ENCODE assay signal across 19 cellular contexts in the genomic region with DNA sequence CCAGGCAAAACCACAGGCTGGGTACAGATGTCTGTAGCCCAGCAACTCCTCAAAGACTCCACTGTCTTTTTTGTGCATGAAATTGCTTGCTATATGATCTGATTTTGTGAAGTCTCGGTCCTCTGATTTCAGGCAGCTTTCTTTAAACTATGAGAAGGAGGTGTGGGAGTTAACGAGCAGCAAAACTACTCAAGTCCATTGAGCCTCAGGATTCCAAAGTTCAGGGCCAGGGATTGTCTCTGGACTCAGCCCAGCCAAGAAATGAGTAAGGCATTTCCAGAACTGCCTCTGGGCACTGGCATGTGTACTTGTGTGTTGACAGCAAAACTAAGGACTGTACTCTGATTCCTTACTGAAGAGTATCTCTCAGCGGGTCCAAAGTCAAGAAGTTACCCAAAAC.
"Had no signal": no experiment of that assay in that cellular context is flagged by ENCODE, and none has a peak within 500 bp of the region (broad histone marks: within the 10 kb centered on the region; RNA-seq: fewer than 3 reads in every experiment).

No MANE protein-coding gene starts in this region.

- H3K4me3 ChIP-seq: breast epithelium, ovary, stomach had no signal

- DNase-seq: activated CD4-positive, alpha-beta T cell treated with anti-CD3 and anti-CD28 coated beads, Interleukin-2, amount 50 U/mL, for 1 hour; activated CD4-positive, CD25-positive, alpha-beta regulatory T cell treated with anti-CD3 and anti-CD28 coated beads, Interleukin-2, amount 50 U/mL, for 72 hours; activated CD8-positive, alpha-beta memory T cell treated with anti-CD3 and anti-CD28 coated beads, Interleukin-2, amount 50 U/mL, for 4 hours; activated naive CD4-positive, alpha-beta T cell treated with anti-CD3 and anti-CD28 coated beads, Interleukin-2, amount 50 U/mL, for 16 hours; activated T-cell treated with anti-CD3 and anti-CD28 coated beads, Interleukin-2, amount 50 U/mL, for 4 hours; cerebellar nuclear complex; cortex of kidney; effector CD4-positive, alpha-beta T cell; foreskin melanocyte; glutamatergic neuron; left ventricle myocardium superior; naive thymus-derived CD4-positive, alpha-beta T cell; ovary; stimulated activated CD4-positive, alpha-beta T cell treated with anti-CD3 and anti-CD28 coated beads, Interleukin-4, amount 100 ng/mL, for 24 hours; stomach; T-helper 1 cell; T1000; trophoblast cell had no signal
